In the genomic region with DNA sequence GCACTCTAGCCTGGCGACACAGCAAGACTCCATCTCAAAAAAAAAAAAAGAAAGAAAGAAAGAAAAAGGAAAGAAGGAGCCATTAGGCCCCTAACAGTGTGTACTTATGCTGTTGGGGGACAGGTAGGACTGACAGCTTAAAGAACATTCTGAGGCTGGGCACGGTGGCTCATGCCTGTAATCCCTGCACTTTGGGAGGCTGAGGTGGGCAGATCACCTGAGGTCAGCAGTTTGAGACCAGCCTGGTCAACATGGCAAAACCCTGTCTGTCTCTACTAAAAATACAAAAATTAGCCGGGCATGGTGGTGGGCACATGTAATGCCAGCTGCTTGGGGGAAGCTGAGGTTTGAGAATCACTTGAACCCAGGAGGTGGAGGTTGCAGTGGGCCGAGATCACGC, we compare ENCODE assay signal across 1 cellular context. TPM values are rescaled to one million over a fixed set of nuclear protein-coding genes. Genes with fewer than 3 reads are reported as not detected.
"Had no signal": no experiment of that assay in that cellular context is flagged by ENCODE, and none has a peak within 500 bp of the region (broad histone marks: within the 10 kb centered on the region; RNA-seq: fewer than 3 reads in every experiment).

No MANE protein-coding gene starts in this region.

RNA-seq across cellular contexts. Expression of a gene that starts 43.3 kb away (rescaled TPM):
- total RNA-seq: myocyte had no signal
